ENCODE assay signal across 7 cellular contexts in the genomic region with DNA sequence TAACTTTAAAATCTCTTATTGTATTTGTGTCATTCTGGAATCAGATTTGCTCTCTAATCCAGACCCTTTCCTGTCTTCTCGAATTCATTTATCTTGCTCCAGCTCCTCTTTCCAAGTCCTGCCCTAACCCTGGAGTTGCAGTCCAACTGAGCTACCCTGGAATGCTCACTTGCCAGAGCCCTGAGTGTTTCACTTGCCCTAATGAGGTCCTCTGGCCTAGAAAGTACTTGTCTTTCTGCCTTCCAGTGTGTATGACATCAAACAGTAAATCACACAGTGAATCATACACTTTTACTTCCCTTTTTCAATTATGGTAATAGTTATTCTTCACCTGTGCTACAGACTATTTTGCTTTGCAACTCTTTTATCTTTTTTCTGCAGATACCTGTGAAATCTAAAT.
A peak's percentile ranks its signal among the peaks of the same experiment; 100 is the strongest.
DNase-seq lines count a peak whose midpoint lies in the region; ATAC-seq and TF ChIP-seq lines count a peak whose summit lies in the region.

No MANE protein-coding gene starts in this region.

- H3K9me2 ChIP-seq in GM23248 (ENCODE audit: insufficient read depth) = no peaks in the 10 kb centered on the region

- no peaks in the 10 kb centered on the region for H3K27me3 Mint-ChIP-seq in stimulated activated memory B cell treated with anti-CD40 and anti-IgM and Interleukin-4, amounts not matched to agents 10 μg/mL and 1 μg/mL and 100 μg/mL, for 72 hours

- H3K79me2 ChIP-seq in GM23248 (ENCODE audit: insufficient read depth) = peaks cover 93% of the 10 kb centered on the region

- WGBS in GM23248 (ENCODE audit: low coverage in 1 of 2, low lambda C conversion rate in 2 of 2, missing lambda C conversion rate in 2 of 2), 2 experiments = 3 to 5% methylated on average over 1 of the region's 1 CpG

- H2AFZ ChIP-seq in GM23248 = no peak overlapping the region

- peak; percentile 96 for ATAC-seq in GM18520 (IDR thresholded peaks at IDR 0.05; ENCODE audit: unreplicated experiment)
- ATAC-seq in stimulated activated memory B cell treated with anti-CD40 and anti-IgM and Interleukin-4, amounts not matched to agents 10 μg/mL and 1 μg/mL and 100 μg/mL, for 72 hours = peak; percentile 95

- H3K4me1 Mint-ChIP-seq in stimulated activated memory B cell treated with anti-CD40 and anti-IgM and Interleukin-4, amounts not matched to agents 10 μg/mL and 1 μg/mL and 100 μg/mL, for 72 hours = peaks cover 38% of the 10 kb centered on the region

- H4K20me1 ChIP-seq in GM23248 (ENCODE audit: insufficient read depth) = no peaks in the 10 kb centered on the region

- peaks cover 11% of the 10 kb centered on the region for H3K36me3 Mint-ChIP-seq in stimulated activated memory B cell treated with anti-CD40 and anti-IgM and Interleukin-4, amounts not matched to agents 10 μg/mL and 1 μg/mL and 100 μg/mL, for 72 hours

- H3K27me3 ChIP-seq in GM23248 (replicated peaks; ENCODE audit: insufficient read depth) = no peaks in the 10 kb centered on the region
- no peaks in the 10 kb centered on the region for H3K27me3 ChIP-seq in MG63

- peaks cover 60% of the 10 kb centered on the region for H3F3A ChIP-seq in GM23248 (ENCODE audit: insufficient read depth)

- H3K9me3 ChIP-seq in GM23248 (ENCODE audit: low read depth) (no peaks in the 10 kb centered on the region), MG63 (peaks cover 5% of the 10 kb centered on the region)

- H3K9me3 Mint-ChIP-seq in stimulated activated memory B cell treated with anti-CD40 and anti-IgM and Interleukin-4, amounts not matched to agents 10 μg/mL and 1 μg/mL and 100 μg/mL, for 72 hours = no peaks in the 10 kb centered on the region

- peaks cover 54% of the 10 kb centered on the region for H3K4me1 ChIP-seq in GM23248 (ENCODE audit: insufficient read depth)

- H3K9ac ChIP-seq in GM23248 = no peak overlapping the region

- peak overlapping the region; percentile 67 for H3K27ac Mint-ChIP-seq in stimulated activated memory B cell treated with anti-CD40 and anti-IgM and Interleukin-4, amounts not matched to agents 10 μg/mL and 1 μg/mL and 100 μg/mL, for 72 hours

- in situ Hi-C loops in GM23248 (cut with MboI) = no loop called here
- in situ Hi-C loops in G401 (cut with HindIII; ENCODE audit: low sequenced_read_pairs) = no loop called here

- H3K36me3 ChIP-seq in GM23248 (ENCODE audit: low read depth) = peaks cover 47% of the 10 kb centered on the region
- H3K36me3 ChIP-seq in MG63 = peaks cover 17% of the 10 kb centered on the region

- H3K4me3 ChIP-seq in GM23248 (0 out of 2 replicates have a peak overlapping the region, but pooled peaks have one; percentile 18), MG63 (peak overlapping the region; percentile 14; the same call in 1 of the 2 replicates), cardiac fibroblast (replicated peaks in 1 of 2; ENCODE audit: low read depth in 2 of 2, low read length in 2 of 2) (no peak overlapping the region)

- H3K4me3 Mint-ChIP-seq in stimulated activated memory B cell treated with anti-CD40 and anti-IgM and Interleukin-4, amounts not matched to agents 10 μg/mL and 1 μg/mL and 100 μg/mL, for 72 hours = peak overlapping the region; percentile 57

- H3K27ac ChIP-seq in GM23248 = peak overlapping the region; percentile 26

- TF ChIP-seq CTCF in cardiac fibroblast (IDR thresholded peaks at IDR 0.05; ENCODE audit: low read depth, low read length) = no peak

- H3K4me2 ChIP-seq in GM23248 (ENCODE audit: unreplicated experiment) = peak overlapping the region; percentile 12

- peak; percentile 63 for DNase-seq in GM23248
- DNase-seq in MG63 = peak; percentile 89
- peak; percentile 57 to 63 for DNase-seq in cardiac fibroblast (ENCODE audit: low read depth in 2 of 2)
- DNase-seq in stimulated activated CD4-positive, alpha-beta T cell treated with anti-CD3 and anti-CD28 coated beads, Interleukin-2, amount 100 ng/mL, for 24 hours = no peak
- DNase-seq in G401 (ENCODE audit: low spot score) = no peak

Comparison
In these comparisons a context has a peak if more than half of its experiments do, and no peak if none do; other contexts are left out.
1. DNase-seq: peak in GM23248 (single experiment), MG63 (single experiment) and cardiac fibroblast (2 of 2); none in stimulated activated CD4-positive, alpha-beta T cell treated with anti-CD3 and anti-CD28 coated beads, Interleukin-2, amount 100 ng/mL, for 24 hours (0 of 2) and G401 (single experiment).
2. H3K4me3 ChIP-seq: peak in GM23248 (single experiment) and MG63 (single experiment); none in cardiac fibroblast (0 of 2).